22 cellular contexts compared by ENCODE assay signal in the genomic region with DNA sequence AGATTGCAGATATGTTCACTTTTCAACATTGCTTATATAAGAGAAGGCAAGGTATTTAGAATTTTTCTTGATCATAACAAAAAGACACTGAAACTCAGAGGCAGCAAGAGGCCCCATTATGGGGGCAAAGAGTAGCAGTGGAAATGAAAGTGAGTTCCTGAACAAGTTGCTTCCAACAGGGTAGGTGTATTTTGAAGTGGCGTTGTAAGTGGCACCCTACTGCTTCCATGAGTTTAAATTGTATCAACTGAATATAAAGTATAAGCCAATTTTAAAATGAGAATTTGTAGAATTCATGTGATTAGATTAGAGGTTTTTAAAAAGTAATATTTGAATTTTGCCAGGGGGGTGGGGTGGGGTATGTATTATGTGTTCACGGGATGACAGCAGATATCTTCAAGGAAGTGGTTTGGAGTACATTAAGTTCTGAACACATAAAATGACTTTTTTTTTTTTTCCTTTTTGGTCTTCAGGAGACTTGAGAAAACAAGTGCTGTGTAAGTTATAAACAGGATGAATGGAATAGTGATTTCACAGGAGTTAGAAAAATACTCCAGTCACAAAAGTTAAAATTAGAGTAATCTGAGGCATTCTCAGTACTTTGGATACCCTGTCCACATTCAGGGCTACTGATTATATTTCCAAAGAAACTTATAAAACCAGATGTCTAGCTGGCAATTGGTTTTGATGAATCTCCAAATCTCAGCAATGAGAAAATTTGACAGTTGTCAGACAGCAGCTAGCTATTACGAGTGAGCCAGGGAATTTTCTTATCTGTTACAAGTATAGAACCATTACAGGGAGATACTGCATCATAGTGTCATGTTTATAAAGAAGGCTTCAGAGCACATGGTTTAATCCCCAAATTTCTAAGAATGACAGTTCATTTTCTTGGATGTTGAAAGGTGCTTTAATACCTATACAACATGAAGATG.
A peak's percentile ranks its signal among the peaks of the same experiment; 100 is the strongest.
DNase-seq lines count a peak whose midpoint lies in the region; ATAC-seq, FAIRE-seq and TF ChIP-seq lines count a peak whose summit lies in the region.
"Had no signal": no experiment of that assay in that cellular context is flagged by ENCODE, and none has a peak within 500 bp of the region (broad histone marks: within the 10 kb centered on the region; RNA-seq: fewer than 3 reads in every experiment).

No MANE protein-coding gene starts in this region.

- no peak for ATAC-seq in SK-N-SH treated with all-trans-retinoic acid at 6 μM for 48 hours
- ATAC-seq in HG02763 (IDR thresholded peaks at IDR 0.05; ENCODE audit: unreplicated experiment): no peak
- ATAC-seq: A549; stimulated activated effector memory CD8-positive, alpha-beta T cell treated with anti-CD3 and anti-CD28 coated beads, Interleukin-12 subunit alpha, Interleukin-12 subunit beta, amount 100 ng/mL, for 72 hours had no signal

- intact Hi-C loops in kidney (cut with DNase I): no loop called here

- H3K4me3 ChIP-seq in SK-N-SH (ENCODE audit: low read depth in 2 of 2, low read length in 1 of 2): no peak overlapping the region
- H3K4me3 ChIP-seq in SK-N-MC: peak overlapping the region; percentile 41
- no peak overlapping the region for H3K4me3 ChIP-seq in kidney (ENCODE audit: low read length in 2 of 2)
- H3K4me3 ChIP-seq: A549, coronary artery, tibial nerve had no signal

- TF ChIP-seq RAD21 in SK-N-SH (IDR thresholded peaks at IDR 0.05; ENCODE audit: low read length): no peak

- H3K27ac ChIP-seq in SK-N-SH (ENCODE audit: low read depth in 2 of 2, low read length in 1 of 2) (no peak overlapping the region), SK-N-MC (no peak overlapping the region), kidney (ENCODE audit: low read depth in 2 of 2, low read length in 2 of 2) (no peak overlapping the region)
- H3K27ac ChIP-seq: A549, C4-2B, coronary artery, KMS-11, tibial nerve had no signal

- no peaks in the 10 kb centered on the region for H3K79me2 ChIP-seq in SK-N-SH (ENCODE audit: insufficient read depth)

- DNase-seq in SK-N-SH (no peak), DMS79 (lab: John Stamatoyannopoulos, UW) (peak; percentile 38), SK-N-MC (ENCODE audit: low read depth, low spot score) (peak; percentile 47), lung microvascular endothelial cell (ENCODE audit: low read depth in 2 of 2) (peak; percentile 22 to 41), kidney (no peak), NK-92 (lab: John Stamatoyannopoulos, UW; ENCODE audit: unreplicated experiment) (no peak)
- DNase-seq: foreskin fibroblast; kidney glomerular epithelial cell; NCI-H1105; NCI-H446; stimulated activated CD4-positive, alpha-beta T cell treated with anti-CD3 and anti-CD28 coated beads, Interleukin-12 subunit alpha, Interleukin-12 subunit beta, amount 100 ng/mL, for 4 hours; T1000 had no signal

- H3K9me2 ChIP-seq in SK-N-SH: no peaks in the 10 kb centered on the region

- no peak overlapping the region for H2AFZ ChIP-seq in SK-N-SH (ENCODE audit: low read depth)

- no peak overlapping the region for H3K4me2 ChIP-seq in SK-N-SH
- H3K4me2 ChIP-seq: A549, KMS-11 had no signal

- H3K36me3 ChIP-seq in SK-N-SH (replicated peaks in 1 of 2; ENCODE audit: control insufficient read depth in 1 of 2, insufficient read depth in 2 of 2, low read length in 1 of 2): no peaks in the 10 kb centered on the region
- no peaks in the 10 kb centered on the region for H3K36me3 ChIP-seq in SK-N-MC (ENCODE audit: insufficient read depth, low read length)
- no peaks in the 10 kb centered on the region for H3K36me3 ChIP-seq in kidney (ENCODE audit: control insufficient read depth in 1 of 2, insufficient read depth in 2 of 2, low read length in 2 of 2)
- H3K36me3 ChIP-seq: tibial nerve had no signal

- FAIRE-seq in kidney (lab: Jason Lieb, UNC): no peak
- FAIRE-seq: A549, astrocyte, H1 had no signal

- peaks cover 21% of the 10 kb centered on the region for H3F3A ChIP-seq in SK-N-SH (replicated peaks; ENCODE audit: insufficient read depth)

- H3K9me3 ChIP-seq in SK-N-SH: no peaks in the 10 kb centered on the region
- H3K9me3 ChIP-seq in SK-N-MC (ENCODE audit: low read depth, low read length): no peaks in the 10 kb centered on the region
- no peaks in the 10 kb centered on the region for H3K9me3 ChIP-seq in kidney (ENCODE audit: control insufficient read depth in 1 of 2, low read length in 2 of 2)
- H3K9me3 ChIP-seq: A549, tibial nerve had no signal

- 83% methylated on average over 3 of the region's 3 CpGs for WGBS in SK-N-SH (ENCODE audit: low lambda C conversion rate)

- CTCF ChIA-PET in SK-N-SH (lab: Yijun Ruan, JAX): no interaction called here

- H4K20me1 ChIP-seq in SK-N-SH (ENCODE audit: insufficient read depth): no peaks in the 10 kb centered on the region

- no peaks in the 10 kb centered on the region for H3K27me3 ChIP-seq in SK-N-SH (ENCODE audit: insufficient read depth)
- H3K27me3 ChIP-seq: tibial nerve had no signal

- POLR2A ChIA-PET in SK-N-SH (lab: Yijun Ruan, JAX): no interaction called here

- TF ChIP-seq CTCF in SK-N-SH (IDR thresholded peaks at IDR 0.05): no peak
- no peak for TF ChIP-seq CTCF in kidney (IDR thresholded peaks at IDR 0.05; ENCODE audit: borderline replicate concordance, extremely low read depth, insufficient read depth)

- no peak overlapping the region for H3K9ac ChIP-seq in SK-N-SH
- no peak overlapping the region for H3K9ac ChIP-seq in SK-N-MC (ENCODE audit: insufficient read length)
- no peak overlapping the region for H3K9ac ChIP-seq in kidney (ENCODE audit: low read length in 2 of 2)
- H3K9ac ChIP-seq: KMS-11 had no signal

- H3K4me1 ChIP-seq in SK-N-SH (ENCODE audit: control insufficient read depth in 1 of 2, insufficient read depth in 2 of 2, low read depth in 1 of 2, low read length in 1 of 2) (peaks cover 6 to 15% of the 10 kb centered on the region in 2 experiments; a peak in 3 of 4 replicates), kidney (ENCODE audit: control insufficient read depth in 1 of 2, insufficient read depth in 1 of 2, low read depth in 1 of 2, low read length in 2 of 2) (no peaks in the 10 kb centered on the region)
- H3K4me1 ChIP-seq: A549 had no signal

- no peak for TF ChIP-seq EP300 in SK-N-SH (IDR thresholded peaks at IDR 0.05; ENCODE audit: borderline replicate concordance in 1 of 2, low read depth in 1 of 2, low read length in 1 of 2)

TF ChIP-seq in SK-N-SH treated with all-trans-retinoic acid at 6 μM for 48 hours, 23 proteins besides CTCF, POLR2A, EP300 and RAD21:
- TF ChIP-seq ZFP30 (CRISPR knock-in tag; IDR thresholded peaks at IDR 0.05) (no peak), ISL1 (CRISPR knock-in tag; IDR thresholded peaks at IDR 0.05) (peak; percentile 84)

TF ChIP-seq in SK-N-SH, 30 proteins besides CTCF, POLR2A, EP300 and RAD21:
- no peak for TF ChIP-seq RCOR1 (IDR thresholded peaks at IDR 0.05; ENCODE audit: low read length)
- TF ChIP-seq TCF12 (IDR thresholded peaks at IDR 0.05): no peak
- TF ChIP-seq RXRA (IDR thresholded peaks at IDR 0.05; ENCODE audit: borderline replicate concordance, low read depth): no peak
- no peak for TF ChIP-seq EZH2phosphoT487 (IDR thresholded peaks at IDR 0.05; ENCODE audit: borderline replicate concordance, low read depth)
- TF ChIP-seq JUND (IDR thresholded peaks at IDR 0.05): no peak
- no peak for TF ChIP-seq POLR2AphosphoS5 (IDR thresholded peaks at IDR 0.05; ENCODE audit: low read depth, low read length)
- no peak for TF ChIP-seq NFIC (IDR thresholded peaks at IDR 0.05; ENCODE audit: borderline replicate concordance)
- TF ChIP-seq, protein P1, sequence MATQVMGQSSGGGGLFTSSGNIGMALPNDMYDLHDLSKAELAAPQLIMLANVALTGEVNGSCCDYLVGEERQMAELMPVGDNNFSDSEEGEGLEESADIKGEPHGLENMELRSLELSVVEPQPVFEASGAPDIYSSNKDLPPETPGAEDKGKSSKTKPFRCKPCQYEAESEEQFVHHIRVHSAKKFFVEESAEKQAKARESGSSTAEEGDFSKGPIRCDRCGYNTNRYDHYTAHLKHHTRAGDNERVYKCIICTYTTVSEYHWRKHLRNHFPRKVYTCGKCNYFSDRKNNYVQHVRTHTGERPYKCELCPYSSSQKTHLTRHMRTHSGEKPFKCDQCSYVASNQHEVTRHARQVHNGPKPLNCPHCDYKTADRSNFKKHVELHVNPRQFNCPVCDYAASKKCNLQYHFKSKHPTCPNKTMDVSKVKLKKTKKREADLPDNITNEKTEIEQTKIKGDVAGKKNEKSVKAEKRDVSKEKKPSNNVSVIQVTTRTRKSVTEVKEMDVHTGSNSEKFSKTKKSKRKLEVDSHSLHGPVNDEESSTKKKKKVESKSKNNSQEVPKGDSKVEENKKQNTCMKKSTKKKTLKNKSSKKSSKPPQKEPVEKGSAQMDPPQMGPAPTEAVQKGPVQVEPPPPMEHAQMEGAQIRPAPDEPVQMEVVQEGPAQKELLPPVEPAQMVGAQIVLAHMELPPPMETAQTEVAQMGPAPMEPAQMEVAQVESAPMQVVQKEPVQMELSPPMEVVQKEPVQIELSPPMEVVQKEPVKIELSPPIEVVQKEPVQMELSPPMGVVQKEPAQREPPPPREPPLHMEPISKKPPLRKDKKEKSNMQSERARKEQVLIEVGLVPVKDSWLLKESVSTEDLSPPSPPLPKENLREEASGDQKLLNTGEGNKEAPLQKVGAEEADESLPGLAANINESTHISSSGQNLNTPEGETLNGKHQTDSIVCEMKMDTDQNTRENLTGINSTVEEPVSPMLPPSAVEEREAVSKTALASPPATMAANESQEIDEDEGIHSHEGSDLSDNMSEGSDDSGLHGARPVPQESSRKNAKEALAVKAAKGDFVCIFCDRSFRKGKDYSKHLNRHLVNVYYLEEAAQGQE (IDR thresholded peaks at IDR 0.05; ENCODE audit: low read depth, low read length): no peak
- no peak for TF ChIP-seq FOXJ3 (CRISPR knock-in tag; IDR thresholded peaks at IDR 0.05)
- TF ChIP-seq, protein P2, sequence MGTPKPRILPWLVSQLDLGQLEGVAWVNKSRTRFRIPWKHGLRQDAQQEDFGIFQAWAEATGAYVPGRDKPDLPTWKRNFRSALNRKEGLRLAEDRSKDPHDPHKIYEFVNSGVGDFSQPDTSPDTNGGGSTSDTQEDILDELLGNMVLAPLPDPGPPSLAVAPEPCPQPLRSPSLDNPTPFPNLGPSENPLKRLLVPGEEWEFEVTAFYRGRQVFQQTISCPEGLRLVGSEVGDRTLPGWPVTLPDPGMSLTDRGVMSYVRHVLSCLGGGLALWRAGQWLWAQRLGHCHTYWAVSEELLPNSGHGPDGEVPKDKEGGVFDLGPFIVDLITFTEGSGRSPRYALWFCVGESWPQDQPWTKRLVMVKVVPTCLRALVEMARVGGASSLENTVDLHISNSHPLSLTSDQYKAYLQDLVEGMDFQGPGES (IDR thresholded peaks at IDR 0.05; ENCODE audit: low read depth, low read length): no peak
- TF ChIP-seq MEF2A (IDR thresholded peaks at IDR 0.05; ENCODE audit: borderline replicate concordance, low read depth): no peak
- TF ChIP-seq YY1 (IDR thresholded peaks at IDR 0.05; ENCODE audit: low read depth): no peak
TF ChIP-seq in SK-N-SH: peak in this region for 0.

Comparison
In these comparisons a context has a peak if more than half of its experiments do, and no peak if none do; other contexts are left out.
1. DNase-seq: peak in DMS79 (single experiment), SK-N-MC (single experiment) and lung microvascular endothelial cell (2 of 2); none in SK-N-SH (single experiment), kidney (single experiment) and NK-92 (single experiment).